ENCODE assay signal across 24 cellular contexts in the genomic region with DNA sequence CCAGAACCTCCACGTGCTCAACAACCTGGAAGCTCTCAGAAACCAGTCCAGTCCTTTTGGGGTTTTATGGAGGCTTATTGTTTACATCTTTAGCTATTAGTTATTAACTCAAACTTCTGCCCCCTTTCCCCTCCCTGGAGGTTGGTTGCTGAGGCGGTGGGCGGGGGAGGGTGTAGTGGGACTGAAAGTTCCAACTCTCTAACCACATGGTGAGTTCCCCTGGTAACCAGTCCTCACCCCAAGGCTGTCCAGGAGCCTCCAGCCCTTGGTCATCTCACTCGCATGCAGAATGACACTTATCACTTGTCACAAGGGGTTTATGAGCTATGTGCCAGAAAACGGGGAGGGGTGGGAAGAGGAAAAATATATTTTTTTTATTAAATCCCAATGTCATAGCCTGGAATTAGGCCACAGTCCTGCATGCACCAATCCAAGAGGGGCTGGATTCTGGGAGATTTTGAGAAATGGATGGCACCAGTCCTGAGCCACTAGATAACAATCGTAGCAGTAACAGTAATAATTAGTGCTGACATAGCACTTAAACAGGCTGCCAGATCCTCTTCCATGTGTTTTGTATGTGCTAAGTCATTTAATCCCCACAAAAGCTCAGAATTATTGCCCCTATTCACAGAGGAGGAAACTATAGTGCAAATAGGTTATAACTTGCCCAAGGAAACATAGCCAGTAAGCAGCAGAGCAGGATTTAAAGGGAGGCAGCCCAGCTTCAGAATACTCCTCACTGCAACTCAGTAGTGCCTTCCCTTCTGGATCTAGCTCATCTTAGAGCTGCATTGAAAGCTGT.
A peak's percentile ranks its signal among the peaks of the same experiment; 100 is the strongest.
DNase-seq lines count a peak whose midpoint lies in the region; ATAC-seq, FAIRE-seq and TF ChIP-seq lines count a peak whose summit lies in the region.
"Had no signal": no experiment of that assay in that cellular context is flagged by ENCODE, and none has a peak within 500 bp of the region (broad histone marks: within the 10 kb centered on the region; RNA-seq: fewer than 3 reads in every experiment).

No MANE protein-coding gene starts in this region.

- H3K9me3 ChIP-seq in GM12878 (replicated peaks; ENCODE audit: control insufficient read depth, insufficient read depth, low read length), result no peaks in the 10 kb centered on the region
- H3K9me3 ChIP-seq in neural progenitor cell (ENCODE audit: low read depth), result no peaks in the 10 kb centered on the region
- no peaks in the 10 kb centered on the region for H3K9me3 ChIP-seq in left ventricle myocardium inferior (replicated peaks)
- H3K9me3 ChIP-seq: BLaER1, Caco-2 had no signal

- H3K4me3 ChIP-seq in GM12878, result no peak overlapping the region
- H3K4me3 ChIP-seq in neural progenitor cell, result no peak overlapping the region
- no peak overlapping the region for H3K4me3 ChIP-seq in left ventricle myocardium inferior
- H3K4me3 ChIP-seq: BLaER1 had no signal

- H3F3A ChIP-seq in neural progenitor cell (ENCODE audit: low read depth), result peaks cover 17% of the 10 kb centered on the region

- TF ChIP-seq POLR2A in GM12878 (IDR thresholded peaks at IDR 0.05; ENCODE audit: low read depth, low read length), result no peak

- BruUV-seq in GM12878 (replicated peaks; lab: Mats Ljungman, UMichigan), result no TSS peak

- POLR2A ChIA-PET in GM12878 (lab: Charles Lee), result interaction anchor here (0.6 kb wide), 1 partner anchor 595 kb away, joined by 4 read pairs; no protein-coding TSS in a partner anchor

- no peaks in the 10 kb centered on the region for H3K79me2 ChIP-seq in GM12878 (ENCODE audit: control insufficient read depth, insufficient read depth, low read length)
- H3K79me2 ChIP-seq in neural progenitor cell (ENCODE audit: low read depth), result no peaks in the 10 kb centered on the region

- no peaks in the 10 kb centered on the region for H3K36me3 Mint-ChIP-seq in neural progenitor cell
- H3K36me3 Mint-ChIP-seq: CD4-positive, alpha-beta memory T cell had no signal

- peaks cover 49% of the 10 kb centered on the region for H3K4me1 Mint-ChIP-seq in neural progenitor cell
- H3K4me1 Mint-ChIP-seq: CD4-positive, alpha-beta memory T cell had no signal

- intact Hi-C loops in GM12878 (cut with micrococcal nuclease; ENCODE audit: unreplicated experiment), result loop anchor here (5.0 kb wide), 1 partner anchor 49 kb away; no protein-coding TSS in a partner anchor
- intact Hi-C loops in left ventricle myocardium inferior (cut with micrococcal nuclease), result no loop called here

- CTCF ChIA-PET in GM12878 (lab: Yijun Ruan, JAX), result interaction anchor here (0.6 to 3.3 kb wide), 9 partner anchors 14 to 100 kb away, joined by 3 to 12 read pairs (median 3); no protein-coding TSS in a partner anchor

- H3K36me3 ChIP-seq in GM12878 (ENCODE audit: control insufficient read depth in 2 of 2, insufficient read depth in 2 of 2, low read length in 1 of 2) (no peaks in the 10 kb centered on the region), neural progenitor cell (no peaks in the 10 kb centered on the region), left ventricle myocardium inferior (no peaks in the 10 kb centered on the region)
- H3K36me3 ChIP-seq: BLaER1 had no signal

- no peak for TF ChIP-seq RAD21 in GM12878 (IDR thresholded peaks at IDR 0.05; ENCODE audit: insufficient read depth, low read depth, low read length)

- H2AFZ ChIP-seq in GM12878 (ENCODE audit: control insufficient read depth, low read depth, low read length) (no peak overlapping the region), neural progenitor cell (replicated peaks) (no peak overlapping the region)

- WGBS in GM12878 (ENCODE audit: insufficient coverage, insufficient replicate concordance, low lambda C conversion rate, missing lambda C conversion rate), result 27% methylated on average over 6 of the region's 6 CpGs

- peak overlapping the region; percentile 9 for H3K27ac Mint-ChIP-seq in neural progenitor cell
- H3K27ac Mint-ChIP-seq: CD4-positive, alpha-beta memory T cell; T-helper 1 cell treated with Interleukin-12 subunit alpha and Interleukin-12 subunit beta and Interleukin-4 antibody, amounts not matched to agents 30 μg/mL and 1 μg/mL, for 36 hours had no signal

- H4K20me1 ChIP-seq in GM12878 (ENCODE audit: control insufficient read depth, insufficient read depth), result no peaks in the 10 kb centered on the region
- no peaks in the 10 kb centered on the region for H4K20me1 ChIP-seq in neural progenitor cell (ENCODE audit: low read depth)
- H4K20me1 ChIP-seq: BLaER1 had no signal

- H3K27me3 Mint-ChIP-seq in neural progenitor cell (ENCODE audit: insufficient read depth, low read depth), result no peaks in the 10 kb centered on the region

- H3K9ac ChIP-seq in GM12878 (ENCODE audit: control insufficient read depth, insufficient read depth, low read length) (no peak overlapping the region), neural progenitor cell (no peak overlapping the region)
- H3K9ac ChIP-seq: BLaER1 had no signal

- SMC1A ChIA-PET in GM12878 (lab: Charles Lee; ENCODE audit: uncharacterized antibody, unreplicated experiment), result interaction anchor here (0.6 to 3.7 kb wide), 8 partner anchors 14 to 513 kb away, joined by 3 to 28 read pairs (median 3); no protein-coding TSS in a partner anchor

- no peak overlapping the region for H3K4me3 Mint-ChIP-seq in neural progenitor cell
- H3K4me3 Mint-ChIP-seq: CD4-positive, alpha-beta memory T cell; T-helper 1 cell treated with Interleukin-12 subunit alpha and Interleukin-12 subunit beta and Interleukin-4 antibody, amounts not matched to agents 30 μg/mL and 1 μg/mL, for 36 hours had no signal

- TF ChIP-seq CTCF in GM12878 (IDR thresholded peaks at IDR 0.05 in 2 of 3, conservative IDR thresholded peaks at IDR 0.05 in 1 of 3; ENCODE audit: control insufficient read depth in 2 of 3, extremely low read depth in 1 of 3, insufficient read depth in 1 of 3, low read depth in 3 of 3, low read length in 3 of 3) (no peak), neural progenitor cell (IDR thresholded peaks at IDR 0.05) (no peak), GM13976 (IDR thresholded peaks at IDR 0.05; ENCODE audit: borderline replicate concordance, control extremely low read depth, extremely low read depth, insufficient read depth, missing control alignments) (no peak), left ventricle myocardium inferior (IDR thresholded peaks at IDR 0.05; ENCODE audit: borderline replicate concordance) (no peak)

- H3K27me3 ChIP-seq in GM12878 (replicated peaks in 1 of 2; ENCODE audit: control insufficient read depth in 2 of 2, insufficient read depth in 2 of 2, low read length in 1 of 2) (peaks cover 0 to 2% of the 10 kb centered on the region in 2 experiments; a peak in 1 of 4 replicates), neural progenitor cell (no peaks in the 10 kb centered on the region), left ventricle myocardium inferior (ENCODE audit: low read depth) (no peaks in the 10 kb centered on the region)
- H3K27me3 ChIP-seq: BLaER1 had no signal

- H3K27ac ChIP-seq in GM12878 (ENCODE audit: control insufficient read depth, insufficient read depth), result no peak overlapping the region
- no peak overlapping the region for H3K27ac ChIP-seq in neural progenitor cell
- no peak overlapping the region for H3K27ac ChIP-seq in left ventricle myocardium inferior (replicated peaks)
- H3K27ac ChIP-seq: BLaER1 had no signal

- FAIRE-seq in GM12878 (lab: Jason Lieb, UNC), result no peak
- FAIRE-seq: GM19239 had no signal

- peak; percentile 89 for ATAC-seq in GM19043 (IDR thresholded peaks at IDR 0.05; ENCODE audit: low read depth, unreplicated experiment)
- peak; percentile 82 for ATAC-seq in GM12878
- no peak for ATAC-seq in GM19463 (IDR thresholded peaks at IDR 0.05; ENCODE audit: unreplicated experiment)
- no peak for ATAC-seq in HG03354 (IDR thresholded peaks at IDR 0.05; ENCODE audit: poor library complexity, severe bottlenecking, unreplicated experiment)

- in situ Hi-C loops in GM12878 (cut with MboI) (no loop called here), GM13976 (cut with MboI; ENCODE audit: low sequenced_read_pairs, unreplicated experiment) (no loop called here)

- no peak for TF ChIP-seq EP300 in GM12878 (IDR thresholded peaks at IDR 0.05; ENCODE audit: borderline replicate concordance in 1 of 2, control insufficient read depth in 1 of 2, low read depth in 2 of 2, low read length in 2 of 2)

- H3K4me1 ChIP-seq in GM12878 (ENCODE audit: control insufficient read depth, insufficient read depth, low read length) (no peaks in the 10 kb centered on the region), neural progenitor cell (peaks cover 47% of the 10 kb centered on the region), left ventricle myocardium inferior (no peaks in the 10 kb centered on the region)
- H3K4me1 ChIP-seq: BLaER1, Caco-2 had no signal

- RAD21 ChIA-PET in GM12878 (lab: Charles Lee; ENCODE audit: unreplicated experiment), result interaction anchor here (0.6 to 3.0 kb wide), 7 partner anchors 23 to 526 kb away, joined by 3 to 18 read pairs (median 3); no protein-coding TSS in a partner anchor

- DNase-seq in M059J (ENCODE audit: low read depth), result peak; percentile 8
- DNase-seq in GM12878 (ENCODE audit: low read depth, low spot score), result no peak
- no peak for DNase-seq in neural progenitor cell (ENCODE audit: low spot score)
- DNase-seq in GM13976 (ENCODE audit: low spot score), result no peak
- no peak for DNase-seq in left ventricle myocardium inferior
- DNase-seq: ACHN; Caco-2; CD4-positive, alpha-beta memory T cell; DMS 273 treated with DMSO at 0.1 percent for 48 hours; DMS79 treated with DMSO at 0.1 percent for 48 hours; H7; NCI-H1105 treated with DMSO at 0.1 percent for 48 hours; NCI-H2029 treated with DMSO at 0.1 percent for 48 hours; NCI-H226; NCI-H510A treated with DMSO at 0.1 percent for 48 hours; NCI-H748 treated with DMSO at 0.1 percent for 48 hours; OCI-M1; Right ventricle myocardium superior had no signal

- no peak overlapping the region for H3K4me2 ChIP-seq in GM12878 (ENCODE audit: control insufficient read depth, insufficient read depth)
- no peak overlapping the region for H3K4me2 ChIP-seq in neural progenitor cell
- H3K4me2 ChIP-seq: BLaER1 had no signal

- H3K9me3 Mint-ChIP-seq in neural progenitor cell, result no peaks in the 10 kb centered on the region
- H3K9me3 Mint-ChIP-seq: T-helper 1 cell treated with Interleukin-12 subunit alpha and Interleukin-12 subunit beta and Interleukin-4 antibody, amounts not matched to agents 30 μg/mL and 1 μg/mL, for 36 hours had no signal

TF ChIP-seq in GM12878, 131 proteins besides CTCF, POLR2A, EP300 and RAD21:
- TF ChIP-seq MEF2B (IDR thresholded peaks at IDR 0.05; ENCODE audit: partially characterized antibody, poor library complexity, severe bottlenecking), result peak; percentile 16
- TF ChIP-seq BMI1 (IDR thresholded peaks at IDR 0.05; ENCODE audit: borderline replicate concordance), result peak; percentile 52; the same call in 1 of the 2 replicates
- peak in 1 of 2 experiments; percentile 22; a peak in 1 of 4 replicates for TF ChIP-seq IKZF2 (IDR thresholded peaks at IDR 0.05)
- TF ChIP-seq ZNF622 (IDR thresholded peaks at IDR 0.05), result no peak
- TF ChIP-seq RUNX3 (IDR thresholded peaks at IDR 0.05; ENCODE audit: low read length), result 0 out of 2 replicates have a peak, but pooled peaks have one; percentile 12
- TF ChIP-seq CHD1 (IDR thresholded peaks at IDR 0.05; ENCODE audit: low read depth, low read length), result no peak
- TF ChIP-seq IKZF1 (conservative IDR thresholded peaks at IDR 0.05), result peak; percentile 31; the same call in 1 of the 2 replicates

Comparison
In these comparisons a context has a peak if more than half of its experiments do, and no peak if none do; other contexts are left out.
1. ATAC-seq: peak in GM19043 (single experiment) and GM12878 (single experiment); none in GM19463 (single experiment) and HG03354 (single experiment).